In genomic region chr19:7993560-7993959, GRCh38 we compare ENCODE assay signal across 21 cellular contexts. TPM values are rescaled to one million over a fixed set of nuclear protein-coding genes. Genes with fewer than 3 reads are reported as not detected.
DNase-seq lines count a peak whose midpoint lies in the region; ATAC-seq, FAIRE-seq and TF ChIP-seq lines count a peak whose summit lies in the region.
"Had no signal": no experiment of that assay in that cellular context is flagged by ENCODE, and none has a peak within 500 bp of the region (broad histone marks: within the 10 kb centered on the region; RNA-seq: fewer than 3 reads in every experiment).

No MANE protein-coding gene starts in this region.

- DNase-seq in PC-9: no peak
- DNase-seq in endothelial cell (ENCODE audit: low spot score): no peak
- no peak for DNase-seq in HepG2 (ENCODE audit: low spot score)
- no peak for DNase-seq in stimulated activated effector memory CD8-positive, alpha-beta T cell treated with anti-CD3 and anti-CD28 coated beads, Interleukin-12 subunit alpha, Interleukin-12 subunit beta, amount 100 ng/mL, for 72 hours (ENCODE audit: low spot score in 2 of 2)
- DNase-seq in DMS153 treated with DMSO at 0.1 percent for 48 hours (lab: John Stamatoyannopoulos, UW; ENCODE audit: unreplicated experiment): no peak
- no peak for DNase-seq in activated CD4-positive, CD25-positive, alpha-beta regulatory T cell treated with anti-CD3 and anti-CD28 coated beads, Interleukin-2, amount 50 U/mL, for 72 hours
- DNase-seq in NCI-H446 (lab: John Stamatoyannopoulos, UW): no peak
- DNase-seq: activated CD8-positive, alpha-beta memory T cell treated with anti-CD3 and anti-CD28 coated beads, Interleukin-2, amount 50 U/mL, for 48 hours; activated gamma-delta T cell treated with Interleukin-2 at 50 U/mL for 16 hours; brain microvascular endothelial cell; Calu3; GDM1; NCI-H1694; NCI-H345; SHP77 treated with DMSO at 0.1 percent for 48 hours; stimulated activated CD4-positive, alpha-beta T cell treated with anti-CD3 and anti-CD28 coated beads, Interleukin-1b, Interleukin-23, amount 100 ng/mL, for 48 hours; substantia nigra; T-helper 2 cell had no signal

- no peak overlapping the region for H3K4me3 ChIP-seq in PC-9
- no peak overlapping the region for H3K4me3 ChIP-seq in HepG2 (replicated peaks in 1 of 3; ENCODE audit: insufficient read depth in 1 of 3, low read depth in 2 of 3, low read length in 3 of 3)
- H3K4me3 ChIP-seq: lung had no signal

- peaks cover 24% of the 10 kb centered on the region for H3K36me3 Mint-ChIP-seq in endothelial cell (ENCODE audit: low read depth, unreplicated experiment)
- H3K36me3 Mint-ChIP-seq in stimulated activated effector memory CD8-positive, alpha-beta T cell treated with anti-CD3 and anti-CD28 coated beads, Interleukin-12 subunit alpha, Interleukin-12 subunit beta, amount 100 ng/mL, for 72 hours: peaks cover 67% of the 10 kb centered on the region

- no peak overlapping the region for H3K27ac Mint-ChIP-seq in endothelial cell (ENCODE audit: unreplicated experiment)
- peak overlapping the region; percentile 78 for H3K27ac Mint-ChIP-seq in stimulated activated effector memory CD8-positive, alpha-beta T cell treated with anti-CD3 and anti-CD28 coated beads, Interleukin-12 subunit alpha, Interleukin-12 subunit beta, amount 100 ng/mL, for 72 hours

- BruUV-seq in PC-9 (replicated peaks; lab: Mats Ljungman, UMichigan): no TSS peak
- no TSS peak for BruUV-seq in HepG2 (replicated peaks; lab: Mats Ljungman, UMichigan)

- CTCF ChIA-PET in PC-9 (lab: Charles Lee): no interaction called here
- CTCF ChIA-PET in HepG2 (lab: Yijun Ruan, JAX; ENCODE audit: low intra/inter-chr PET ratio, low total read pairs): interaction anchor here (0.6 kb wide), 1 partner anchor 11 kb away, joined by 3 read pairs; no protein-coding TSS in a partner anchor

- H3K79me2 ChIP-seq in PC-9 (ENCODE audit: low read depth): peaks cover 77% of the 10 kb centered on the region
- H3K79me2 ChIP-seq in HepG2 (ENCODE audit: insufficient read depth, low read length): peaks cover 73% of the 10 kb centered on the region

- peaks cover 3% of the 10 kb centered on the region for H3K4me1 Mint-ChIP-seq in endothelial cell (ENCODE audit: unreplicated experiment)
- peaks cover 45% of the 10 kb centered on the region for H3K4me1 Mint-ChIP-seq in stimulated activated effector memory CD8-positive, alpha-beta T cell treated with anti-CD3 and anti-CD28 coated beads, Interleukin-12 subunit alpha, Interleukin-12 subunit beta, amount 100 ng/mL, for 72 hours

- TF ChIP-seq EP300 in HepG2 (IDR thresholded peaks at IDR 0.05; ENCODE audit: low read depth in 2 of 2, low read length in 2 of 2) (no peak), HepG2 (CRISPR knock-in tag; IDR thresholded peaks at IDR 0.05; ENCODE audit: borderline replicate concordance) (no peak)

- H3K4me3 Mint-ChIP-seq in endothelial cell (ENCODE audit: unreplicated experiment): peak overlapping the region; percentile 39
- no peak overlapping the region for H3K4me3 Mint-ChIP-seq in stimulated activated effector memory CD8-positive, alpha-beta T cell treated with anti-CD3 and anti-CD28 coated beads, Interleukin-12 subunit alpha, Interleukin-12 subunit beta, amount 100 ng/mL, for 72 hours

- H3K27me3 Mint-ChIP-seq in endothelial cell (ENCODE audit: unreplicated experiment): peaks cover 5% of the 10 kb centered on the region

- in situ Hi-C loops in HepG2 (cut with HindIII; ENCODE audit: extremely low pct_ligation_motif_present, low pct_unique_long_range_greater_than_20kb): no loop called here

- no peaks in the 10 kb centered on the region for H3K9me3 Mint-ChIP-seq in endothelial cell (ENCODE audit: unreplicated experiment)
- H3K9me3 Mint-ChIP-seq in stimulated activated effector memory CD8-positive, alpha-beta T cell treated with anti-CD3 and anti-CD28 coated beads, Interleukin-12 subunit alpha, Interleukin-12 subunit beta, amount 100 ng/mL, for 72 hours: no peaks in the 10 kb centered on the region

- H3K27me3 ChIP-seq in PC-9 (ENCODE audit: insufficient read depth, low read depth) (no peaks in the 10 kb centered on the region), HepG2 (ENCODE audit: control insufficient read depth in 1 of 2, insufficient read depth in 2 of 2, low read length in 2 of 2) (no peaks in the 10 kb centered on the region)
- H3K27me3 ChIP-seq: brain microvascular endothelial cell had no signal

- TF ChIP-seq RAD21 in HepG2 (CRISPR knock-in tag; IDR thresholded peaks at IDR 0.05): no peak

- H3K27ac ChIP-seq in PC-9 (0 out of 2 replicates have a peak overlapping the region, but pooled peaks have one; percentile 8), HepG2 (ENCODE audit: extremely low read length, insufficient read depth, low read length) (peak overlapping the region; percentile 12)
- H3K27ac ChIP-seq: brain microvascular endothelial cell had no signal

- 74% methylated on average over 10 of the region's 11 CpGs for WGBS in HepG2 (ENCODE audit: low lambda C conversion rate)

- H2AFZ ChIP-seq in PC-9 (no peak overlapping the region), HepG2 (ENCODE audit: low read length) (no peak overlapping the region)

- no peak overlapping the region for H3K9ac ChIP-seq in HepG2 (ENCODE audit: insufficient read depth, low read depth, low read length)

- no peaks in the 10 kb centered on the region for H3K9me3 ChIP-seq in PC-9 (ENCODE audit: insufficient read depth, low read depth)
- no peaks in the 10 kb centered on the region for H3K9me3 ChIP-seq in HepG2 (ENCODE audit: low read length)

- H3K36me3 ChIP-seq in PC-9 (ENCODE audit: low read depth) (peaks cover 15% of the 10 kb centered on the region; the same call in 1 of the 2 replicates), HepG2 (replicated peaks in 1 of 2; ENCODE audit: control insufficient read depth in 1 of 2, insufficient read depth in 2 of 2, low read length in 2 of 2) (peaks cover 20 to 44% of the 10 kb centered on the region in 2 experiments)

- H3K4me1 ChIP-seq in PC-9 (replicated peaks; ENCODE audit: insufficient read depth) (peaks cover 24% of the 10 kb centered on the region), HepG2 (ENCODE audit: insufficient read depth, low read length) (peaks cover 39% of the 10 kb centered on the region)

- TF ChIP-seq POLR2A in HepG2 (IDR thresholded peaks at IDR 0.05; ENCODE audit: insufficient read depth in 1 of 2, low read depth in 2 of 2, low read length in 2 of 2): no peak

- FAIRE-seq in HepG2 (lab: Jason Lieb, UNC): no peak
- FAIRE-seq: GM12892 had no signal

- no peaks in the 10 kb centered on the region for H3K9me2 ChIP-seq in PC-9 (ENCODE audit: insufficient read depth)

- TF ChIP-seq CTCF in PC-9 (conservative IDR thresholded peaks at IDR 0.05): no peak
- no peak for TF ChIP-seq CTCF in endothelial cell (IDR thresholded peaks at IDR 0.05; ENCODE audit: unreplicated experiment)
- TF ChIP-seq CTCF in HepG2 (CRISPR knock-in tag; IDR thresholded peaks at IDR 0.05): no peak

- H4K20me1 ChIP-seq in PC-9 (ENCODE audit: insufficient read depth) (peaks cover 81% of the 10 kb centered on the region), HepG2 (ENCODE audit: insufficient read depth, low read length) (peaks cover 50% of the 10 kb centered on the region)

- intact Hi-C loops in PC-9 (cut with micrococcal nuclease; ENCODE audit: unreplicated experiment) (no loop called here), HepG2 (cut with micrococcal nuclease; ENCODE audit: unreplicated experiment) (no loop called here)

- H3K4me2 ChIP-seq in PC-9 (no peak overlapping the region), HepG2 (ENCODE audit: low read depth, low read length) (no peak overlapping the region)

- POLR2A ChIA-PET in PC-9 (lab: Charles Lee; ENCODE audit: unreplicated experiment): no interaction called here
- POLR2A ChIA-PET in HepG2 (lab: Yijun Ruan, JAX): no interaction called here

- ATAC-seq in HepG2: no peak
- no peak for ATAC-seq in stimulated activated effector memory CD8-positive, alpha-beta T cell treated with anti-CD3 and anti-CD28 coated beads, Interleukin-12 subunit alpha, Interleukin-12 subunit beta, amount 100 ng/mL, for 72 hours
- ATAC-seq: activated CD4-positive, CD25-positive, alpha-beta regulatory T cell treated with anti-CD3 and anti-CD28 coated beads, Interleukin-2, amount 50 U/mL, for 24 hours had no signal

- H3F3A ChIP-seq in PC-9 (ENCODE audit: insufficient read depth, low read depth): peaks cover 33% of the 10 kb centered on the region

RNA-seq across cellular contexts. Expression of gene ELAVL1, which starts 11.9 kb away (rescaled TPM):
- 101 and 108 TPM in 2 replicates for total RNA-seq in PC-9 (2021)
- 135 TPM for total RNA-seq in endothelial cell (ENCODE audit: unreplicated experiment)
- total RNA-seq in HepG2 (2016; rRNA removed; fragmentation: Illumina TruSeq; extraction: Trizol): 38.4 and 58.2 TPM in 2 replicates
- total RNA-seq in HepG2 (2016; cell fraction: cytosol; rRNA removed; fragmentation: Illumina TruSeq; extraction: Trizol; ENCODE audit: low read depth): 8.6 and 10.0 TPM in 2 replicates
- total RNA-seq in HepG2 (2016; cell fraction: insoluble cytoplasmic fraction; rRNA removed; fragmentation: Illumina TruSeq; extraction: Trizol): 41.2 and 51.9 TPM in 2 replicates
- total RNA-seq in HepG2 (2016; cell fraction: membrane; rRNA removed; fragmentation: Illumina TruSeq; extraction: Trizol): 24.1 and 24.3 TPM in 2 replicates
- total RNA-seq in HepG2 (2016; cell fraction: nucleus; rRNA removed; fragmentation: Illumina TruSeq; extraction: Trizol): 22.6 and 27.5 TPM in 2 replicates
- 25.6 and 27.9 TPM in 2 replicates for polyA plus RNA-seq in HepG2 (2011; rRNA removed)
- polyA plus RNA-seq in HepG2 (2011; cell fraction: cytosol; rRNA removed): 35.9 and 37.1 TPM in 2 replicates
- 16.7 and 17.2 TPM in 2 replicates for polyA plus RNA-seq in HepG2 (2011; cell fraction: nucleus; rRNA removed)
- polyA plus RNA-seq in HepG2 (2012): 37.6 and 45.7 TPM in 2 replicates
- 16.8 and 20.9 TPM in 2 replicates for polyA plus RNA-seq in HepG2 (2016; cell fraction: cytosol; fragmentation: Illumina TruSeq; extraction: Trizol; ENCODE audit: low read depth)
- 86.4 and 99.7 TPM in 2 replicates for polyA plus RNA-seq in HepG2 (2016; cell fraction: insoluble cytoplasmic fraction; fragmentation: Illumina TruSeq; extraction: Trizol; ENCODE audit: low read depth)
- polyA plus RNA-seq in HepG2 (2016; cell fraction: membrane; fragmentation: Illumina TruSeq; extraction: Trizol; ENCODE audit: low read depth): 22.9 and 27.5 TPM in 2 replicates
- polyA plus RNA-seq in HepG2 (2016; cell fraction: nucleus; fragmentation: Illumina TruSeq; extraction: Trizol; ENCODE audit: insufficient read depth, low read depth): 51.0 and 52.2 TPM in 2 replicates
- 35.9 and 54.6 TPM in 2 replicates for polyA minus RNA-seq in HepG2 (2011; rRNA and poly(A)+ RNA removed; ENCODE audit: low replicate concordance)
- 26.8 and 28.9 TPM in 2 replicates for polyA minus RNA-seq in HepG2 (2011; cell fraction: cytosol; rRNA and poly(A)+ RNA removed)
- 7.3 and 10.2 TPM in 2 replicates for polyA minus RNA-seq in HepG2 (2011; cell fraction: nucleus; rRNA and poly(A)+ RNA removed)

RNA-seq across cellular contexts. Expression of gene TIMM44, which starts 50.1 kb away (rescaled TPM):
- 72.8 and 74.6 TPM in 2 replicates for total RNA-seq in PC-9 (2021)
- 46.5 TPM for total RNA-seq in endothelial cell (ENCODE audit: unreplicated experiment)
- total RNA-seq in HepG2 (2016; rRNA removed; fragmentation: Illumina TruSeq; extraction: Trizol): 71.5 and 72.6 TPM in 2 replicates
- total RNA-seq in HepG2 (2016; cell fraction: cytosol; rRNA removed; fragmentation: Illumina TruSeq; extraction: Trizol; ENCODE audit: low read depth): 23.8 and 25.0 TPM in 2 replicates
- total RNA-seq in HepG2 (2016; cell fraction: insoluble cytoplasmic fraction; rRNA removed; fragmentation: Illumina TruSeq; extraction: Trizol): 59.2 and 70.8 TPM in 2 replicates
- total RNA-seq in HepG2 (2016; cell fraction: membrane; rRNA removed; fragmentation: Illumina TruSeq; extraction: Trizol): 31.0 and 35.7 TPM in 2 replicates
- 41.7 and 54.7 TPM in 2 replicates for total RNA-seq in HepG2 (2016; cell fraction: nucleus; rRNA removed; fragmentation: Illumina TruSeq; extraction: Trizol)
- polyA plus RNA-seq in HepG2 (2011; rRNA removed): 42.9 and 49.4 TPM in 2 replicates
- polyA plus RNA-seq in HepG2 (2011; cell fraction: cytosol; rRNA removed): 40.3 and 70.3 TPM in 2 replicates
- polyA plus RNA-seq in HepG2 (2011; cell fraction: nucleus; rRNA removed): 178 and 215 TPM in 2 replicates
- 41.7 and 52.2 TPM in 2 replicates for polyA plus RNA-seq in HepG2 (2012)
- 15.4 and 19.2 TPM in 2 replicates for polyA plus RNA-seq in HepG2 (2016; cell fraction: cytosol; fragmentation: Illumina TruSeq; extraction: Trizol; ENCODE audit: low read depth)
- 61.4 and 63.3 TPM in 2 replicates for polyA plus RNA-seq in HepG2 (2016; cell fraction: insoluble cytoplasmic fraction; fragmentation: Illumina TruSeq; extraction: Trizol; ENCODE audit: low read depth)
- polyA plus RNA-seq in HepG2 (2016; cell fraction: membrane; fragmentation: Illumina TruSeq; extraction: Trizol; ENCODE audit: low read depth): 24.0 and 26.3 TPM in 2 replicates
- polyA plus RNA-seq in HepG2 (2016; cell fraction: nucleus; fragmentation: Illumina TruSeq; extraction: Trizol; ENCODE audit: insufficient read depth, low read depth): 95.7 and 103 TPM in 2 replicates
- polyA minus RNA-seq in HepG2 (2011; rRNA and poly(A)+ RNA removed; ENCODE audit: low replicate concordance): 45.9 and 52.0 TPM in 2 replicates
- 25.5 and 34.2 TPM in 2 replicates for polyA minus RNA-seq in HepG2 (2011; cell fraction: cytosol; rRNA and poly(A)+ RNA removed)
- 41.6 and 45.6 TPM in 2 replicates for polyA minus RNA-seq in HepG2 (2011; cell fraction: nucleus; rRNA and poly(A)+ RNA removed)

RNA-seq across cellular contexts. Expression of gene CCL25, which starts 59.0 kb away (rescaled TPM):
- total RNA-seq in PC-9 (2021) (not detected in 2 replicates), endothelial cell (ENCODE audit: unreplicated experiment) (not detected), HepG2 (2016; rRNA removed; fragmentation: Illumina TruSeq; extraction: Trizol) (not detected in 2 replicates)
- not detected in 2 replicates for total RNA-seq in HepG2 (2016; cell fraction: cytosol; rRNA removed; fragmentation: Illumina TruSeq; extraction: Trizol; ENCODE audit: low read depth)
- total RNA-seq in HepG2 (2016; cell fraction: insoluble cytoplasmic fraction; rRNA removed; fragmentation: Illumina TruSeq; extraction: Trizol): not detected in 2 replicates
- not detected in 2 replicates for total RNA-seq in HepG2 (2016; cell fraction: membrane; rRNA removed; fragmentation: Illumina TruSeq; extraction: Trizol)
- not detected in 2 replicates for total RNA-seq in HepG2 (2016; cell fraction: nucleus; rRNA removed; fragmentation: Illumina TruSeq; extraction: Trizol)
- polyA plus RNA-seq in HepG2 (2011; rRNA removed): not detected in 2 replicates
- polyA plus RNA-seq in HepG2 (2011; cell fraction: cytosol; rRNA removed): not detected in 2 replicates
- not detected in 2 replicates for polyA plus RNA-seq in HepG2 (2011; cell fraction: nucleus; rRNA removed)
- not detected in 2 replicates for polyA plus RNA-seq in HepG2 (2012)
- polyA plus RNA-seq in HepG2 (2016; cell fraction: cytosol; fragmentation: Illumina TruSeq; extraction: Trizol; ENCODE audit: low read depth): not detected in 2 replicates
- polyA plus RNA-seq in HepG2 (2016; cell fraction: insoluble cytoplasmic fraction; fragmentation: Illumina TruSeq; extraction: Trizol; ENCODE audit: low read depth): not detected in 2 replicates
- polyA plus RNA-seq in HepG2 (2016; cell fraction: membrane; fragmentation: Illumina TruSeq; extraction: Trizol; ENCODE audit: low read depth): not detected in 2 replicates
- not detected in 2 replicates for polyA plus RNA-seq in HepG2 (2016; cell fraction: nucleus; fragmentation: Illumina TruSeq; extraction: Trizol; ENCODE audit: insufficient read depth, low read depth)
- not detected in 2 replicates for polyA minus RNA-seq in HepG2 (2011; rRNA and poly(A)+ RNA removed; ENCODE audit: low replicate concordance)
- not detected in 2 replicates for polyA minus RNA-seq in HepG2 (2011; cell fraction: cytosol; rRNA and poly(A)+ RNA removed)
- polyA minus RNA-seq in HepG2 (2011; cell fraction: nucleus; rRNA and poly(A)+ RNA removed): not detected in 2 replicates
- total RNA-seq: Calu3, lung had no signal
- polyA plus RNA-seq: lung had no signal
